10 cellular contexts compared by ENCODE assay signal in the genomic region with DNA sequence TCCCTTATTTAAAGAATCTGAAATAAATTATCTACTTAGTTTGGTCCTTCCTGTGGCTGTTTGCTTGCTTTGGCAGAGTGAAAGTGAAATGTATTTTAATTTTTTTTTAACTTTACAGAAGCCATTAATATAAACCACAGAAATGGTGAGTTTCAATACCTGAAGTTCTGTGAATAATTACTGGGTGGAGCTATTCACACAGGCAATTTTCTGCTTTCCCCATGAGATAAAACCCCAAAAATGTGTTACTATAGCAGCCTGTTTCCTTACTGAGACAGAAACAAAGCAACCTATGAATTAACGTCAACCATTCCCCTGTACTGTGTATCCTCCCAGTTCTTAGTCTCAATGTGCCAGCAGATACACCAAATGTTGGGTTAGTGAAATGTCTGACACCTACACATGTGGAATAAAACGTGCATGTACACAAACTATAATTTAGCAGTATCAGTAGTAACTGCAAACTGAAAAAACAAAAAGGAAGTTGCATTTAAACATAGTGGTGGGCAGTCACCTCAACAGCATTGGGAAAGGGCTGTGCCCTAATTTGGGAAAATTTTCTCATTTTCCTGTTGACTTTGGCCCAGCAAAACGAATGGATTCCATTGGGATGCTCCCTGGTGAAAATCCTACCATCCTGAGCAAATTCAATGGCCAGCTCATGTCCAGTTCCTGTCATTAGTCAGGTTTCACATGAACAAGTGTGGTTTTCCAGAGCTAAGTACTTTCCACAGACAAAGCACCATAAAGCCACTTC.
DNase-seq lines count a peak whose midpoint lies in the region; ATAC-seq and TF ChIP-seq lines count a peak whose summit lies in the region.
"Had no signal": no experiment of that assay in that cellular context is flagged by ENCODE, and none has a peak within 500 bp of the region (broad histone marks: within the 10 kb centered on the region; RNA-seq: fewer than 3 reads in every experiment).

No MANE protein-coding gene starts in this region.

- H3K9me3 Mint-ChIP-seq in activated naive CD4-positive, alpha-beta T cell treated with anti-CD3 and anti-CD28 coated beads, Interleukin-2, amount 50 U/mL, for 24 hours = no peaks in the 10 kb centered on the region
- H3K9me3 Mint-ChIP-seq in activated naive CD8-positive, alpha-beta T cell treated with anti-CD3 and anti-CD28 coated beads for 36 hours = no peaks in the 10 kb centered on the region
- no peaks in the 10 kb centered on the region for H3K9me3 Mint-ChIP-seq in type B pancreatic cell

- no peaks in the 10 kb centered on the region for H3K36me3 Mint-ChIP-seq in activated naive CD4-positive, alpha-beta T cell treated with anti-CD3 and anti-CD28 coated beads, Interleukin-2, amount 50 U/mL, for 24 hours
- H3K36me3 Mint-ChIP-seq in activated naive CD8-positive, alpha-beta T cell treated with anti-CD3 and anti-CD28 coated beads for 36 hours = peaks cover 3% of the 10 kb centered on the region
- H3K36me3 Mint-ChIP-seq in type B pancreatic cell = no peaks in the 10 kb centered on the region

- DNase-seq in activated naive CD4-positive, alpha-beta T cell (lab: John Stamatoyannopoulos, UW) = no peak
- DNase-seq in activated naive CD8-positive, alpha-beta T cell treated with anti-CD3 and anti-CD28 coated beads for 36 hours = no peak
- DNase-seq in type B pancreatic cell (ENCODE audit: extremely low spot score, unreplicated experiment) (no peak), iPS-NIHi11 (ENCODE audit: low spot score) (no peak), inferior parietal cortex (ENCODE audit: extremely low spot score) (no peak), cerebellum (ENCODE audit: low spot score) (no peak)
- DNase-seq: colonic mucosa, SW 1271 had no signal

- H3K4me1 Mint-ChIP-seq in activated naive CD4-positive, alpha-beta T cell treated with anti-CD3 and anti-CD28 coated beads, Interleukin-2, amount 50 U/mL, for 24 hours = peaks cover 21% of the 10 kb centered on the region
- peaks cover 35% of the 10 kb centered on the region for H3K4me1 Mint-ChIP-seq in activated naive CD8-positive, alpha-beta T cell treated with anti-CD3 and anti-CD28 coated beads for 36 hours
- peaks cover 16% of the 10 kb centered on the region for H3K4me1 Mint-ChIP-seq in type B pancreatic cell (ENCODE audit: unreplicated experiment)

- peak overlapping the region; percentile 65 for H3K4me3 Mint-ChIP-seq in activated naive CD4-positive, alpha-beta T cell treated with anti-CD3 and anti-CD28 coated beads, Interleukin-2, amount 50 U/mL, for 24 hours
- peak overlapping the region; percentile 60 for H3K4me3 Mint-ChIP-seq in activated naive CD8-positive, alpha-beta T cell treated with anti-CD3 and anti-CD28 coated beads for 36 hours
- H3K4me3 Mint-ChIP-seq in type B pancreatic cell = no peak overlapping the region

- TF ChIP-seq CTCF in type B pancreatic cell (conservative IDR thresholded peaks at IDR 0.05) = no peak

- no peaks in the 10 kb centered on the region for H3K27me3 Mint-ChIP-seq in activated naive CD4-positive, alpha-beta T cell treated with anti-CD3 and anti-CD28 coated beads, Interleukin-2, amount 50 U/mL, for 24 hours
- H3K27me3 Mint-ChIP-seq in activated naive CD8-positive, alpha-beta T cell treated with anti-CD3 and anti-CD28 coated beads for 36 hours = peaks cover 5% of the 10 kb centered on the region
- peaks cover 7% of the 10 kb centered on the region for H3K27me3 Mint-ChIP-seq in type B pancreatic cell

- H3K27ac Mint-ChIP-seq in activated naive CD4-positive, alpha-beta T cell treated with anti-CD3 and anti-CD28 coated beads, Interleukin-2, amount 50 U/mL, for 24 hours = peak overlapping the region; percentile 95
- H3K27ac Mint-ChIP-seq in activated naive CD8-positive, alpha-beta T cell treated with anti-CD3 and anti-CD28 coated beads for 36 hours = peak overlapping the region; percentile 91
- H3K27ac Mint-ChIP-seq in type B pancreatic cell = peak overlapping the region; percentile 17

- peak; percentile 52 for ATAC-seq in HG02970 (IDR thresholded peaks at IDR 0.05; ENCODE audit: low FRiP score, unreplicated experiment)

Comparison
In these comparisons a context has a peak if more than half of its experiments do, and no peak if none do; other contexts are left out.
1. H3K27ac Mint-ChIP-seq: peak in every context shown above with its lines; median percentile 95 in activated naive CD4-positive, alpha-beta T cell treated with anti-CD3 and anti-CD28 coated beads, Interleukin-2, amount 50 U/mL, for 24 hours; 91 in activated naive CD8-positive, alpha-beta T cell treated with anti-CD3 and anti-CD28 coated beads for 36 hours; 17 in type B pancreatic cell.